ENCODE assay signal across 8 cellular contexts in genomic region chr11:121292503-121293275, GRCh38. TPM values are rescaled to one million over a fixed set of nuclear protein-coding genes. Genes with fewer than 3 reads are reported as not detected.
DNase-seq lines count a peak whose midpoint lies in the region; ATAC-seq, FAIRE-seq and TF ChIP-seq lines count a peak whose summit lies in the region.

Gene SC5D (plus strand): TSS chr11:121292771. CDS start chr11:121303376, 10,605 bp downstream.

- H3K9me3 ChIP-seq in KOPT-K1 (ENCODE audit: insufficient read depth, low read length, poor library complexity, severe bottlenecking) (peaks cover 9% of the 10 kb centered on the region), esophagus squamous epithelium (no peaks in the 10 kb centered on the region)

- 0% methylated on average over 27 to 35 of the region's 75 CpGs for WGBS in esophagus squamous epithelium, 2 donors

- no peak for TF ChIP-seq CTCF in esophagus squamous epithelium (IDR thresholded peaks at IDR 0.05)

- TF ChIP-seq POLR2A in esophagus squamous epithelium (IDR thresholded peaks at IDR 0.05), result peak in 3 of 4 donors; percentile 84 to 92 (median 86)

- DNase-seq in DMS79 (lab: John Stamatoyannopoulos, UW), result peak; percentile 92
- peak; percentile 72 for DNase-seq in RCC 7860 (ENCODE audit: low spot score)
- peak; percentile 90 for DNase-seq in activated T-helper 1 cell treated with Interleukin-2 at 50 U/mL for 16 hours (ENCODE audit: low read depth)
- peak; percentile 69 for DNase-seq in esophagus squamous epithelium (lab: John Stamatoyannopoulos, UW)
- peak; percentile 93 for DNase-seq in myocyte (ENCODE audit: low read depth)
- peak; percentile 83 to 88 for DNase-seq in stimulated activated CD8-positive, alpha-beta memory T cell treated with anti-CD3 and anti-CD28 coated beads, Interleukin-7, amount 100 ng/mL, for 48 hours (ENCODE audit: extremely low read depth in 1 of 2, low read depth in 1 of 2)

- H3K4me3 ChIP-seq in esophagus squamous epithelium, result peak within 1 kb of the TSS; percentile 65 to 92 (median 86)

- H3K36me3 ChIP-seq in KOPT-K1 (ENCODE audit: insufficient read depth, low read length) (peaks cover 11% of the 10 kb centered on the region; the same call in 1 of the 2 replicates), esophagus squamous epithelium (peaks cover 0 to 13% (median 0%) of the 10 kb centered on the region in 3 donors)

- intact Hi-C loops in esophagus squamous epithelium (cut with DNase I), result no loop called here

- no peaks in the 10 kb centered on the region for H3K27me3 ChIP-seq in esophagus squamous epithelium

- H3K4me1 ChIP-seq in esophagus squamous epithelium, result peaks cover 4 to 40% (median 6%) of the 10 kb centered on the region in 3 donors

- peak; percentile 96 for ATAC-seq in GM21786 (IDR thresholded peaks at IDR 0.05; ENCODE audit: unreplicated experiment)

- no peak for FAIRE-seq in RCC 7860 (lab: Jason Lieb, UNC)

- H3K27ac ChIP-seq in KOPT-K1 (ENCODE audit: low read depth, low read length, poor library complexity, severe bottlenecking) (peak within 1 kb of the TSS; percentile 72), esophagus squamous epithelium (peak within 1 kb of the TSS; percentile 89 to 95 (median 94))

RNA-seq across cellular contexts. Expression of gene SC5D, which starts in this region (rescaled TPM):
- total RNA-seq in esophagus squamous epithelium (10 to 100 TPM; 43.6 to 75.8 (median 56.8) TPM), myocyte (65.2 and 67.5 TPM in 2 replicates)
- 77.7 TPM for polyA plus RNA-seq in myocyte (2012)

Comparison
In these comparisons a context has a peak if more than half of its experiments do, and no peak if none do; other contexts are left out.
1. Peak in every context shown above with its lines: DNase-seq, ATAC-seq, H3K4me3 ChIP-seq and H3K27ac ChIP-seq.